Comparison of ENCODE assay signal across 8 cellular contexts in the genomic region with DNA sequence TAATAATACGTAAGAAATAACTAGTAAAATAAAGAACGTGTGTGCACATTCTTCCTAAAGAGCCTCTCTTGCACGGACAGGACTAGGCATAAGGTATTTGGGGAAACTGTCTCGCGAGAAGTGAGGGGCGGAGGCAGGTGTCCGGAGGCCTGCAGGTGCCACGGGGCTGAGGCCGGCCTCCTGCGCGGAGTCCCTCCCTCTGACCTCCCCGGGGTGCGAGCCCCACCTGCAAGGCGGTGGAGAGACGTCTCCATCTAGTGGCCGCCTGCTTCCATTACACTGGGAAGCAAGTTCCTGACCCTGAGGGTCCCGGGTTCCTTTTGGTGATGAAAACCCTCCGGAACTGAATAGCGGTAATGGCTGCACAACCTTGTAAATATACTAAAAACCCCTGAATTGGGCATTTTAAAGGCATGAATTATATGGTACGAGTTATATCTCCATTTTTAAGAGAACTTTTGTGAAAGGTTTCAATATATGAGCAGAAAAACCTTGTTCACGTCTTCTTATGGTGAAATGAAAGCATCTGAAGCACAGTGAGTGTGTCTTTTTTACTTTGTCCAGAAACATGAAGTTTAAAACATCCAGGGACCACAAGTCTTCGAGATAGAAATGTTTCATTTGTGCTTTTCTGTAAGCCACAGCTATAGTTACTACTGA. TPM values are rescaled to one million over a fixed set of nuclear protein-coding genes. Genes with fewer than 3 reads are reported as not detected.
DNase-seq lines count a peak whose midpoint lies in the region; ATAC-seq and TF ChIP-seq lines count a peak whose summit lies in the region.

No MANE protein-coding gene starts in this region.

- H3K27me3 ChIP-seq in aorta (ENCODE audit: control insufficient read depth in 1 of 2, insufficient read depth in 2 of 2, low read length in 1 of 2): no peaks in the 10 kb centered on the region

- H3K4me3 Mint-ChIP-seq in Calu3 (ENCODE audit: low read depth, unreplicated experiment) (no peak overlapping the region), progenitor cell of endocrine pancreas (ENCODE audit: low read depth) (no peak overlapping the region)

- in situ Hi-C loops in KBM-7 (cut with MboI; ENCODE audit: low pct_unique_long_range_greater_than_20kb, low sequenced_read_pairs): loop anchor here (25.0 kb wide), 1 partner anchor 257 kb away; the partner anchor contains the start of gene NFATC1

- H3K4me1 ChIP-seq in aorta (ENCODE audit: control insufficient read depth in 1 of 2, insufficient read depth in 2 of 2, low read length in 2 of 2): no peaks in the 10 kb centered on the region

- ATAC-seq in GM21447 (IDR thresholded peaks at IDR 0.05; ENCODE audit: unreplicated experiment): peak; percentile 70
- peak; percentile 87 for ATAC-seq in aorta (ENCODE audit: low FRiP score)

- H3K36me3 Mint-ChIP-seq in Calu3 (ENCODE audit: insufficient read depth, unreplicated experiment) (no peaks in the 10 kb centered on the region), progenitor cell of endocrine pancreas (ENCODE audit: insufficient read depth) (no peaks in the 10 kb centered on the region)

- 9 to 10% methylated on average over 22 of the region's 22 CpGs for WGBS in aorta, 2 donors

- peak; percentile 86 for TF ChIP-seq CTCF in Calu3 (IDR thresholded peaks at IDR 0.05; ENCODE audit: unreplicated experiment)
- TF ChIP-seq CTCF in progenitor cell of endocrine pancreas (IDR thresholded peaks at IDR 0.05; ENCODE audit: unreplicated experiment): peak; percentile 96

- BruUV-seq in Calu3 (replicated peaks; lab: Mats Ljungman, UMichigan): no TSS peak

- no peaks in the 10 kb centered on the region for H3K36me3 ChIP-seq in aorta (ENCODE audit: control insufficient read depth in 1 of 2, insufficient read depth in 2 of 2, low read length in 1 of 2)

- CTCF ChIA-PET in Calu3 (lab: Charles Lee): no interaction called here

- DNase-seq in Calu3: peak; percentile 72
- peak; percentile 74 for DNase-seq in KBM-7
- DNase-seq in SHP77 (lab: John Stamatoyannopoulos, UW): peak; percentile 55 to 72
- DNase-seq in activated gamma-delta T cell treated with anti-CD3 and anti-CD28 coated beads, Interleukin-2, amount 50 U/mL, for 16 hours (ENCODE audit: low read depth): peak; percentile 52
- peak; percentile 41 to 88 (median 73) for DNase-seq in head of caudate nucleus
- DNase-seq in progenitor cell of endocrine pancreas (ENCODE audit: low spot score, unreplicated experiment): peak; percentile 72
- peak in 1 of 2 donors; percentile 72 for DNase-seq in aorta

- H3K27ac Mint-ChIP-seq in Calu3 (ENCODE audit: unreplicated experiment) (no peak overlapping the region), progenitor cell of endocrine pancreas (no peak overlapping the region)

- H3K27ac ChIP-seq in aorta (ENCODE audit: low read depth in 1 of 2, low read length in 2 of 2): no peak overlapping the region

- H3K9me3 Mint-ChIP-seq in Calu3 (ENCODE audit: low read depth, unreplicated experiment) (no peaks in the 10 kb centered on the region), progenitor cell of endocrine pancreas (ENCODE audit: low read depth) (no peaks in the 10 kb centered on the region)

- H3K9me3 ChIP-seq in aorta (ENCODE audit: control insufficient read depth, low read length): no peaks in the 10 kb centered on the region

- H3K4me1 Mint-ChIP-seq in Calu3 (ENCODE audit: low read depth, unreplicated experiment) (no peaks in the 10 kb centered on the region), progenitor cell of endocrine pancreas (ENCODE audit: low read depth) (no peaks in the 10 kb centered on the region)

- H3K4me3 ChIP-seq in aorta (ENCODE audit: low read length in 2 of 2): no peak overlapping the region

- H3K27me3 Mint-ChIP-seq in Calu3 (ENCODE audit: unreplicated experiment) (no peaks in the 10 kb centered on the region), progenitor cell of endocrine pancreas (peaks cover 22% of the 10 kb centered on the region)

- intact Hi-C loops in Calu3 (cut with micrococcal nuclease; ENCODE audit: unreplicated experiment) (loop anchor here (1.0 kb wide), 1 partner anchor 263 kb away; no protein-coding TSS in a partner anchor), head of caudate nucleus (cut with DNase I) (loop anchor here (2.0 kb wide), 1 partner anchor 263 kb away; no protein-coding TSS in a partner anchor), aorta (cut with DNase I) (loop anchor here (1.0 to 5.0 kb wide), 3 partner anchors 117 to 265 kb away; no protein-coding TSS in a partner anchor)

RNA-seq across cellular contexts. Expression of gene CTDP1, which starts 35.5 kb away (rescaled TPM):
- total RNA-seq in Calu3 (2022): 13.9 and 15.6 TPM in 2 replicates
- 23.9 and 24.9 TPM in 2 replicates for total RNA-seq in progenitor cell of endocrine pancreas
- total RNA-seq in aorta: 10 to 100 TPM; 18.5 to 19.8 TPM
- polyA plus RNA-seq in aorta: 10 to 100 TPM in 1 of 2 donors, 1 to 10 TPM in 1; 7.0 to 14.9 TPM
